13 cellular contexts compared by ENCODE assay signal in the genomic region with DNA sequence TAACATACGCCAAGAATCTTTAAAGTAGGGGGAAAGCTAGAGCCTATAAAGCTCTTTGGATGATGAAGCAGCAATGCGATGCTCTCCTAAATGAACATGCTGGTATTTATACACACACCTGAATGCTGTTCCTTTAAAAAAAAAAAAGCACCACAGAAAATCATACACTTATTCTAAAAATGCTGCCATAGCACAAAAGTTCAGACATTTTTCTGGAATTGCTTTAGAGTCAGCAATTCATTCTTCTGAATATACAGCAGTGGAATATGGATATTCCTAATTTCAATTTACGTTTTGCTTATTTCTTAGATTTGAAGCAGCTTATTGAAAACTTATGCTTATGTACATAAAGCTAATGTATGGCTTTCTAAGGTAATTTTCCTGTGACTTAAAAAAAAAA. TPM values are rescaled to one million over a fixed set of nuclear protein-coding genes. Genes with fewer than 3 reads are reported as not detected.
A peak's percentile ranks its signal among the peaks of the same experiment; 100 is the strongest.
DNase-seq lines count a peak whose midpoint lies in the region; ATAC-seq, FAIRE-seq and TF ChIP-seq lines count a peak whose summit lies in the region.
"Had no signal": no experiment of that assay in that cellular context is flagged by ENCODE, and none has a peak within 500 bp of the region (broad histone marks: within the 10 kb centered on the region; RNA-seq: fewer than 3 reads in every experiment).

No MANE protein-coding gene starts in this region.

- no peak overlapping the region for H2BK120ac ChIP-seq in mesenchymal stem cell (ENCODE audit: low read depth, low read length)

- H2AFZ ChIP-seq in OCI-LY3 (ENCODE audit: low read depth, low read length), result no peak overlapping the region
- no peak overlapping the region for H2AFZ ChIP-seq in mesenchymal stem cell (ENCODE audit: low read depth, low read length)

- peak overlapping the region in 1 of 3 donors; percentile 56 for H3K27ac Mint-ChIP-seq in CD4-positive, CD25-positive, alpha-beta regulatory T cell
- H3K27ac Mint-ChIP-seq: CD14-positive monocyte, IgD-negative memory B cell had no signal

- in situ Hi-C loops in brain microvascular endothelial cell (cut with HindIII; ENCODE audit: low pct_ligation_motif_present, low sequenced_read_pairs), result no loop called here

- no peak overlapping the region for H2BK5ac ChIP-seq in mesenchymal stem cell (ENCODE audit: low read depth, low read length, poor library complexity, severe bottlenecking)

- TF ChIP-seq RAD21 in A549 (conservative IDR thresholded peaks at IDR 0.05 in 1 of 2, IDR thresholded peaks at IDR 0.05 in 1 of 2), result no peak

- H4K8ac ChIP-seq in mesenchymal stem cell (ENCODE audit: low read length), result no peak overlapping the region

- peaks cover 48% of the 10 kb centered on the region for H3K36me3 ChIP-seq in CD4-positive, CD25-positive, alpha-beta regulatory T cell (ENCODE audit: control insufficient read depth, insufficient read depth, low read length)
- peaks cover 63% of the 10 kb centered on the region for H3K36me3 ChIP-seq in OCI-LY3 (replicated peaks; ENCODE audit: low read depth, low read length)
- peaks cover 3 to 60% of the 10 kb centered on the region in 2 experiments for H3K36me3 ChIP-seq in mesenchymal stem cell (ENCODE audit: control insufficient read depth in 1 of 2, insufficient read depth in 2 of 2, low read depth in 1 of 2, low read length in 2 of 2)
- H3K36me3 ChIP-seq in brain microvascular endothelial cell (replicated peaks), result peaks cover 28% of the 10 kb centered on the region

- H3K4me3 Mint-ChIP-seq in CD4-positive, CD25-positive, alpha-beta regulatory T cell, result peak overlapping the region in 3 of 4 donors; percentile 56 to 89 (median 64)
- H3K4me3 Mint-ChIP-seq: CD14-positive monocyte, HFFc6 had no signal

- POLR2A ChIA-PET in A549 (lab: Yijun Ruan, JAX), result no interaction called here

- no peak overlapping the region for H3K14ac ChIP-seq in mesenchymal stem cell (ENCODE audit: low read length in 2 of 2)

- peaks cover 45% of the 10 kb centered on the region for H3K36me3 Mint-ChIP-seq in CD4-positive, CD25-positive, alpha-beta regulatory T cell
- H3K36me3 Mint-ChIP-seq: IgD-negative memory B cell had no signal

- no peak overlapping the region for H3K23ac ChIP-seq in mesenchymal stem cell (ENCODE audit: low read length in 2 of 2)

- H3K27me3 ChIP-seq in CD4-positive, CD25-positive, alpha-beta regulatory T cell (ENCODE audit: control insufficient read depth, insufficient read depth, low read length), result no peaks in the 10 kb centered on the region
- no peaks in the 10 kb centered on the region for H3K27me3 ChIP-seq in OCI-LY3 (ENCODE audit: low read depth, low read length)
- peaks cover 6 to 11% of the 10 kb centered on the region in 2 experiments for H3K27me3 ChIP-seq in mesenchymal stem cell (ENCODE audit: control insufficient read depth in 1 of 2, insufficient read depth in 1 of 2, low read length in 2 of 2)
- H3K27me3 ChIP-seq in brain microvascular endothelial cell (replicated peaks), result no peaks in the 10 kb centered on the region

- WGBS in A549 (ENCODE audit: missing lambda C conversion rate), result 64% methylated on average over 3 of the region's 3 CpGs
- WGBS in mesenchymal stem cell, result 70% methylated on average over 2 of the region's 3 CpGs

- no peak overlapping the region for H4K91ac ChIP-seq in mesenchymal stem cell (ENCODE audit: low read length)

- H3K9me3 Mint-ChIP-seq in CD4-positive, CD25-positive, alpha-beta regulatory T cell, result no peaks in the 10 kb centered on the region
- H3K9me3 Mint-ChIP-seq: HFFc6, IgD-negative memory B cell had no signal

- TF ChIP-seq EP300 in A549 (IDR thresholded peaks at IDR 0.05), result no peak

- H4K20me1 ChIP-seq in OCI-LY3 (ENCODE audit: insufficient read depth, low read length), result peaks cover 7% of the 10 kb centered on the region; the same call in 1 of the 2 replicates

- no peak overlapping the region for H2AK5ac ChIP-seq in mesenchymal stem cell (ENCODE audit: low read length, severe bottlenecking)

- FAIRE-seq in A549 (lab: Jason Lieb, UNC), result no peak
- FAIRE-seq: GM18507 had no signal

- peaks cover 35 to 77% (median 48%) of the 10 kb centered on the region in 4 donors for H3K4me1 Mint-ChIP-seq in CD4-positive, CD25-positive, alpha-beta regulatory T cell

- H3K79me2 ChIP-seq in OCI-LY3 (ENCODE audit: low read length), result peaks cover 77% of the 10 kb centered on the region

- H2BK15ac ChIP-seq in mesenchymal stem cell (ENCODE audit: low read depth, poor library complexity, severe bottlenecking), result no peak overlapping the region

- CTCF ChIA-PET in A549 (lab: Yijun Ruan, JAX), result interaction anchor here (0.6 to 1.6 kb wide), 6 partner anchors 10 to 67 kb away, joined by 3 to 4 read pairs (median 3); no protein-coding TSS in a partner anchor

- H3K9ac ChIP-seq in OCI-LY3 (ENCODE audit: low read length), result no peak overlapping the region
- H3K9ac ChIP-seq in mesenchymal stem cell (ENCODE audit: low read length), result peak overlapping the region; percentile 6

- H3K27ac ChIP-seq in A549, result no peak overlapping the region
- H3K27ac ChIP-seq in CD4-positive, CD25-positive, alpha-beta regulatory T cell (ENCODE audit: insufficient read depth, low read length, poor library complexity, severe bottlenecking), result no peak overlapping the region
- H3K27ac ChIP-seq in OCI-LY3 (ENCODE audit: low read length), result peak overlapping the region; percentile 33; the same call in 1 of the 2 replicates
- H3K27ac ChIP-seq in mesenchymal stem cell (ENCODE audit: low read length, poor library complexity, severe bottlenecking), result no peak overlapping the region
- no peak overlapping the region for H3K27ac ChIP-seq in brain microvascular endothelial cell
- H3K27ac ChIP-seq: HL-60 had no signal

- H3K9me3 ChIP-seq in A549, result no peaks in the 10 kb centered on the region
- no peaks in the 10 kb centered on the region for H3K9me3 ChIP-seq in CD4-positive, CD25-positive, alpha-beta regulatory T cell (ENCODE audit: control insufficient read depth in 2 of 2, low read length in 2 of 2)
- H3K9me3 ChIP-seq in OCI-LY3 (ENCODE audit: insufficient read depth, low read length), result no peaks in the 10 kb centered on the region
- no peaks in the 10 kb centered on the region for H3K9me3 ChIP-seq in mesenchymal stem cell (ENCODE audit: control insufficient read depth, low read length)

- TF ChIP-seq CTCF in A549 (IDR thresholded peaks at IDR 0.05) (no peak), OCI-LY3 (IDR thresholded peaks at IDR 0.05; ENCODE audit: low read depth, low read length) (no peak), brain microvascular endothelial cell (IDR thresholded peaks at IDR 0.05; ENCODE audit: low read depth, low read length, missing control alignments) (no peak)

- no peaks in the 10 kb centered on the region for H3K27me3 Mint-ChIP-seq in CD4-positive, CD25-positive, alpha-beta regulatory T cell
- H3K27me3 Mint-ChIP-seq: IgD-negative memory B cell had no signal

- H3K18ac ChIP-seq in mesenchymal stem cell (ENCODE audit: low read depth in 1 of 2, low read length in 2 of 2), result no peak overlapping the region

- H3K4me2 ChIP-seq in A549 (no peak overlapping the region), OCI-LY3 (ENCODE audit: low read length) (no peak overlapping the region), mesenchymal stem cell (ENCODE audit: low read length, poor library complexity, severe bottlenecking) (no peak overlapping the region)

- TF ChIP-seq POLR2A in A549 (IDR thresholded peaks at IDR 0.05; ENCODE audit: low read length), result no peak

- H3K4ac ChIP-seq in mesenchymal stem cell (ENCODE audit: low read depth in 1 of 2, low read length in 2 of 2), result no peak overlapping the region

- ATAC-seq in A549, result no peak
- no peak for ATAC-seq in CD4-positive, CD25-positive, alpha-beta regulatory T cell (ENCODE audit: low read depth in 2 of 2)

- DNase-seq in A549 (ENCODE audit: low read depth in 1 of 2, low spot score in 1 of 2) (no peak), mesenchymal stem cell (no peak), iPS-NIHi11 (ENCODE audit: low spot score) (no peak), brain microvascular endothelial cell (no peak)
- no peak for DNase-seq in CD4-positive, CD25-positive, alpha-beta regulatory T cell
- DNase-seq: DMS53, HCEC 1CT, HFFc6 had no signal

- H3K79me1 ChIP-seq in mesenchymal stem cell (replicated peaks; ENCODE audit: low read length, poor library complexity, severe bottlenecking), result peaks cover 10% of the 10 kb centered on the region

- no peak overlapping the region for H3K4me3 ChIP-seq in A549
- no peak overlapping the region for H3K4me3 ChIP-seq in CD4-positive, CD25-positive, alpha-beta regulatory T cell (ENCODE audit: low read depth, low read length)
- H3K4me3 ChIP-seq in OCI-LY3 (ENCODE audit: low read length), result no peak overlapping the region
- H3K4me3 ChIP-seq in mesenchymal stem cell (ENCODE audit: insufficient read depth in 1 of 2, low read depth in 1 of 2, low read length in 2 of 2), result no peak overlapping the region
- no peak overlapping the region for H3K4me3 ChIP-seq in brain microvascular endothelial cell (ENCODE audit: low read depth, low read length)

- H2BK12ac ChIP-seq in mesenchymal stem cell (ENCODE audit: low read length in 2 of 2), result no peak overlapping the region

- H3K4me1 ChIP-seq in A549 (peaks cover 12% of the 10 kb centered on the region), OCI-LY3 (ENCODE audit: low read length) (peaks cover 38% of the 10 kb centered on the region), mesenchymal stem cell (ENCODE audit: control insufficient read depth, insufficient read depth, low read depth, low read length) (peaks cover 11% of the 10 kb centered on the region)
- peaks cover 24% of the 10 kb centered on the region for H3K4me1 ChIP-seq in CD4-positive, CD25-positive, alpha-beta regulatory T cell (ENCODE audit: control insufficient read depth, insufficient read depth, low read length, poor library complexity, severe bottlenecking)

TF ChIP-seq in A549, 52 proteins besides CTCF, POLR2A, EP300 and RAD21:
- TF ChIP-seq MAFK (IDR thresholded peaks at IDR 0.05; ENCODE audit: partially characterized antibody), result peak; percentile 51
- TF ChIP-seq RARB (CRISPR knock-in tag; IDR thresholded peaks at IDR 0.05), result no peak
- no peak for TF ChIP-seq FOSL2 (IDR thresholded peaks at IDR 0.05)
- no peak for TF ChIP-seq FOSL2 (CRISPR knock-in tag; IDR thresholded peaks at IDR 0.05)

RNA-seq across cellular contexts. Expression of gene CSNK2A2, which starts 3.1 kb away (rescaled TPM):
- polyA plus RNA-seq in A549 (2011; rRNA removed) (47.6 and 64.3 TPM in 2 replicates), A549 (2017; fragmentation: RNase III; extraction: RNeasy Plus Mini Kit Qiagen cat#74134 plus additional on column Dnase treatment) (42.5 to 44.3 TPM (median 44.0 TPM) in 3 replicates)
- 25.7 and 26.5 TPM in 2 replicates for polyA plus RNA-seq in A549 (2012; cell fraction: cytosol; rRNA removed)
- polyA plus RNA-seq in A549 (2012; cell fraction: nucleus; rRNA removed), result 14.6 and 21.9 TPM in 2 replicates
- 97.5 and 100.0 TPM in 2 replicates for polyA minus RNA-seq in A549 (2011; rRNA and poly(A)+ RNA removed)
- 57.3 TPM for total RNA-seq in CD4-positive, CD25-positive, alpha-beta regulatory T cell
- polyA plus RNA-seq in CD4-positive, CD25-positive, alpha-beta regulatory T cell, result 10 to 100 TPM in 2 of 4 donors, 1 to 10 TPM in 2; 7.9 to 11.6 (median 9.6) TPM
- polyA plus RNA-seq in mesenchymal stem cell (2013, experiment 1 of 2), result 47.4 TPM
- polyA plus RNA-seq in mesenchymal stem cell (2013, experiment 2 of 2), result 45.7 TPM
